In genomic region chr11:7004482-7004881, GRCh38 we compare ENCODE assay signal across 12 cellular contexts. TPM values are rescaled to one million over a fixed set of nuclear protein-coding genes. Genes with fewer than 3 reads are reported as not detected.
A peak's percentile ranks its signal among the peaks of the same experiment; 100 is the strongest.
DNase-seq lines count a peak whose midpoint lies in the region; ATAC-seq, FAIRE-seq and TF ChIP-seq lines count a peak whose summit lies in the region.
"Had no signal": no experiment of that assay in that cellular context is flagged by ENCODE, and none has a peak within 500 bp of the region (broad histone marks: within the 10 kb centered on the region; RNA-seq: fewer than 3 reads in every experiment).

No MANE protein-coding gene starts in this region.

- H3K9me3 Mint-ChIP-seq in natural killer cell (no peaks in the 10 kb centered on the region), CD14-positive monocyte (no peaks in the 10 kb centered on the region)
- H3K9me3 Mint-ChIP-seq: activated T-cell treated with anti-CD3 and anti-CD28 coated beads, Interleukin-2, amount 50 U/mL, for 4 hours; neural progenitor cell; T-helper 1 cell treated with Interleukin-12 subunit alpha and Interleukin-12 subunit beta and Interleukin-4 antibody, amounts not matched to agents 30 μg/mL and 1 μg/mL, for 36 hours had no signal

- peak; percentile 97 for FAIRE-seq in H54 (lab: Jason Lieb, UNC)

- intact Hi-C loops in natural killer cell (cut with micrococcal nuclease) = no loop called here
- intact Hi-C loops in CD14-positive monocyte (cut with micrococcal nuclease) = no loop called here
- intact Hi-C loops in sciatic nerve (cut with DNase I) = no loop called here

- H3K4me1 Mint-ChIP-seq in natural killer cell (no peaks in the 10 kb centered on the region), CD14-positive monocyte (peaks cover 6% of the 10 kb centered on the region)
- H3K4me1 Mint-ChIP-seq: neural progenitor cell had no signal

- H3K4me3 Mint-ChIP-seq in natural killer cell = no peak overlapping the region
- H3K4me3 Mint-ChIP-seq in CD14-positive monocyte = no peak overlapping the region
- H3K4me3 Mint-ChIP-seq: activated T-cell treated with anti-CD3 and anti-CD28 coated beads, Interleukin-2, amount 50 U/mL, for 4 hours; neural progenitor cell; T-helper 1 cell treated with Interleukin-12 subunit alpha and Interleukin-12 subunit beta and Interleukin-4 antibody, amounts not matched to agents 30 μg/mL and 1 μg/mL, for 36 hours had no signal

- H3K9ac ChIP-seq in OCI-LY3 (ENCODE audit: low read length) = no peak overlapping the region
- H3K9ac ChIP-seq: neural progenitor cell had no signal

- H3K27me3 Mint-ChIP-seq in natural killer cell (ENCODE audit: low read depth in 2 of 2) = peaks cover 9 to 12% of the 10 kb centered on the region in 2 donors
- no peaks in the 10 kb centered on the region for H3K27me3 Mint-ChIP-seq in CD14-positive monocyte (ENCODE audit: low read depth in 3 of 3)

- peaks cover 6% of the 10 kb centered on the region for H3K4me1 ChIP-seq in OCI-LY3 (ENCODE audit: low read length)
- H3K4me1 ChIP-seq: neural progenitor cell had no signal

- no peak for TF ChIP-seq CTCF in BJ (IDR thresholded peaks at IDR 0.05; ENCODE audit: insufficient read depth, low read depth, low read length)
- TF ChIP-seq CTCF in OCI-LY3 (IDR thresholded peaks at IDR 0.05; ENCODE audit: low read depth, low read length) = no peak
- TF ChIP-seq CTCF in fibroblast of the aortic adventitia (IDR thresholded peaks at IDR 0.05; ENCODE audit: insufficient read depth, low read length) = no peak
- TF ChIP-seq CTCF in natural killer cell (IDR thresholded peaks at IDR 0.05) = no peak
- no peak for TF ChIP-seq CTCF in CD14-positive monocyte (IDR thresholded peaks at IDR 0.05)

- no peak for TF ChIP-seq POLR2A in H54 (IDR thresholded peaks at IDR 0.05; ENCODE audit: low read depth, low read length)

- H3K36me3 ChIP-seq in BJ (ENCODE audit: control insufficient read depth, insufficient read depth, low read length) (no peaks in the 10 kb centered on the region), OCI-LY3 (replicated peaks; ENCODE audit: low read depth, low read length) (peaks cover 11% of the 10 kb centered on the region)

- ATAC-seq in natural killer cell = no peak
- no peak for ATAC-seq in sciatic nerve
- ATAC-seq: activated T-cell treated with anti-CD3 and anti-CD28 coated beads, Interleukin-2, amount 50 U/mL, for 4 hours had no signal

- 0 out of 2 replicates have a peak overlapping the region, but pooled peaks have one; percentile 10 for H3K4me2 ChIP-seq in OCI-LY3 (ENCODE audit: low read length)
- H3K4me2 ChIP-seq: neural progenitor cell had no signal

- H3K27ac ChIP-seq in OCI-LY3 (ENCODE audit: low read length) = no peak overlapping the region
- H3K27ac ChIP-seq: neural progenitor cell had no signal

- no peak overlapping the region for H2AFZ ChIP-seq in OCI-LY3 (ENCODE audit: low read depth, low read length)
- H2AFZ ChIP-seq: neural progenitor cell had no signal

- DNase-seq in BJ (ENCODE audit: low read depth) (peak; percentile 39), H54 (ENCODE audit: insufficient read length, low spot score) (no peak), fibroblast of the aortic adventitia (ENCODE audit: low read depth) (peak; percentile 52), natural killer cell (no peak), CD14-positive monocyte (ENCODE audit: low spot score) (no peak), sciatic nerve (ENCODE audit: low spot score) (no peak), NCI-H2081 treated with DMSO at 0.1 percent for 48 hours (lab: John Stamatoyannopoulos, UW) (no peak)
- DNase-seq: activated T-cell treated with anti-CD3 and anti-CD28 coated beads, Interleukin-2, amount 50 U/mL, for 4 hours; NCI-H2029 treated with DMSO at 0.1 percent for 48 hours had no signal

- H3K9me3 ChIP-seq in OCI-LY3 (ENCODE audit: insufficient read depth, low read length) = no peaks in the 10 kb centered on the region

- H3K79me2 ChIP-seq in OCI-LY3 (ENCODE audit: low read length) = no peaks in the 10 kb centered on the region

- no peak overlapping the region for H3K4me3 ChIP-seq in BJ (ENCODE audit: low read depth, low read length)
- H3K4me3 ChIP-seq in OCI-LY3 (ENCODE audit: low read length) = no peak overlapping the region
- no peak overlapping the region for H3K4me3 ChIP-seq in fibroblast of the aortic adventitia (ENCODE audit: low read depth, low read length)
- H3K4me3 ChIP-seq: neural progenitor cell had no signal

- H3K36me3 Mint-ChIP-seq in natural killer cell (no peaks in the 10 kb centered on the region), CD14-positive monocyte (no peaks in the 10 kb centered on the region)

- no peaks in the 10 kb centered on the region for H3K27me3 ChIP-seq in BJ (ENCODE audit: control insufficient read depth, insufficient read depth, low read length)
- H3K27me3 ChIP-seq in OCI-LY3 (ENCODE audit: low read depth, low read length) = no peaks in the 10 kb centered on the region
- H3K27me3 ChIP-seq: neural progenitor cell had no signal

- H3K27ac Mint-ChIP-seq in natural killer cell = no peak overlapping the region
- no peak overlapping the region for H3K27ac Mint-ChIP-seq in CD14-positive monocyte
- H3K27ac Mint-ChIP-seq: neural progenitor cell; T-helper 1 cell treated with Interleukin-12 subunit alpha and Interleukin-12 subunit beta and Interleukin-4 antibody, amounts not matched to agents 30 μg/mL and 1 μg/mL, for 36 hours had no signal

- POLR2A ChIA-PET in BJ (lab: Charles Lee) = no interaction called here

- no peaks in the 10 kb centered on the region for H4K20me1 ChIP-seq in OCI-LY3 (ENCODE audit: insufficient read depth, low read length)

- CTCF ChIA-PET in BJ (lab: Yijun Ruan, JAX) = interaction anchor here (1.1 to 2.2 kb wide), 2 partner anchors 9 to 192 kb away, joined by 4 to 5 read pairs; no protein-coding TSS in a partner anchor

RNA-seq across cellular contexts. Expression of gene ZNF214, which starts 15.7 kb away (rescaled TPM):
- 0.75 and 1.8 TPM in 2 replicates for polyA plus RNA-seq in BJ (2011; rRNA removed)
- 2.8 and 9.1 TPM in 2 replicates for polyA minus RNA-seq in BJ (2011; rRNA and poly(A)+ RNA removed)
- total RNA-seq in fibroblast of the aortic adventitia (ENCODE audit: low replicate concordance) = 2.9 and 5.2 TPM in 2 replicates
- not detected for total RNA-seq in natural killer cell
- not detected for polyA plus RNA-seq in CD14-positive monocyte
- 8.3 TPM for total RNA-seq in sciatic nerve
- total RNA-seq: activated T-cell treated with anti-CD3 and anti-CD28 coated beads, Interleukin-2, amount 50 U/mL, for 4 hours had no signal

RNA-seq across cellular contexts. Expression of gene NLRP14, which starts 15.8 kb away (rescaled TPM):
- polyA plus RNA-seq in BJ (2011; rRNA removed) (0.01 and 0.04 TPM in 2 replicates), CD14-positive monocyte (not detected)
- polyA minus RNA-seq in BJ (2011; rRNA and poly(A)+ RNA removed) = 0.05 and 0.15 TPM in 2 replicates
- total RNA-seq in fibroblast of the aortic adventitia (ENCODE audit: low replicate concordance) (0.18 TPM in 1 of 2 replicates, not detected in the other), natural killer cell (not detected), sciatic nerve (0.53 TPM)
- total RNA-seq: activated T-cell treated with anti-CD3 and anti-CD28 coated beads, Interleukin-2, amount 50 U/mL, for 4 hours had no signal

Comparison
In these comparisons a context has a peak if more than half of its experiments do, and no peak if none do; other contexts are left out.
1. DNase-seq: peak in BJ (single experiment) and fibroblast of the aortic adventitia (single experiment); none in H54 (single experiment), natural killer cell (single experiment), CD14-positive monocyte (single experiment), sciatic nerve (single experiment) and NCI-H2081 treated with DMSO at 0.1 percent for 48 hours (single experiment).